25 cellular contexts compared by ENCODE assay signal in the genomic region with DNA sequence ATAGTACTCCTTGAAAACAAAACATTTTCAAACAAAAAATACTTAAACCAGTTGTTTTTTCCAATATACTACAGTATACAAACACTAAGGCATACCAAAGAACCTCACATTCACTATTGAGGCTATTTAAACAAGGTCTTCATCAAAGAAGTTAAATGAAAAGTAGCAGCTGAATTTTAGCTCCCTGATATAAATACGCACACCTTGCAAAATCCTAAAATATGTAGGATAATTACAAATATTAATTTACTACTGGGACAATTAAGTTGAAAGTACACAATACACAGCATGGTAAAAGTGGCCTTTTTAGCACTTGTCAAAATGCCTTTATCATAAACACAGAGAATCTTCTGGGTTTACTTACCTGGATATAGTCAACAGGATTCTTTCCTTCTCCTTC.
"Had no signal": no experiment of that assay in that cellular context is flagged by ENCODE, and none has a peak within 500 bp of the region (broad histone marks: within the 10 kb centered on the region; RNA-seq: fewer than 3 reads in every experiment).

No MANE protein-coding gene starts in this region.

- ATAC-seq: effector memory CD8-positive, alpha-beta T cell; esophagus mucosa; gastrocnemius medialis; heart right ventricle; left cardiac atrium; left lung; left ventricle myocardium superior; lower lobe of right lung had no signal

- H3K4me3 Mint-ChIP-seq: dendritic cell treated with granulocyte-macrophage colony-stimulating factor and Interleukin-4, amounts not matched to agents 40 ng/mL and 50 ng/mL, for 4 days; effector memory CD8-positive, alpha-beta T cell; endodermal cell; mesothelial cell of epicardium had no signal

- DNase-seq: colonic mucosa; cortex of kidney; effector CD8-positive, alpha-beta T cell; effector memory CD8-positive, alpha-beta T cell; endodermal cell; erythroblast; esophagus squamous epithelium; foreskin fibroblast; foreskin melanocyte; gastrocnemius medialis; glutamatergic neuron; head of caudate nucleus; heart right ventricle; hippocampal formation; left cardiac atrium; left lung; left ventricle myocardium superior; lower lobe of right lung; mesenchymal stem cell had no signal

- FAIRE-seq: endometrium, keratinocyte had no signal

- H3K4me1 Mint-ChIP-seq: mesothelial cell of epicardium had no signal

- H3K4me1 ChIP-seq: colonic mucosa, gastrocnemius medialis, left lung, lower lobe of right lung had no signal

- H3K9me3 ChIP-seq: colonic mucosa, esophagus squamous epithelium, gastrocnemius medialis, heart right ventricle, left lung, lower lobe of right lung had no signal

- H3K27ac ChIP-seq: colonic mucosa, epithelial cell of prostate, esophagus squamous epithelium, gastrocnemius medialis, heart right ventricle, left lung, lower lobe of right lung had no signal

- H3K27me3 Mint-ChIP-seq: dendritic cell treated with granulocyte-macrophage colony-stimulating factor and Interleukin-4, amounts not matched to agents 40 ng/mL and 50 ng/mL, for 4 days; effector memory CD8-positive, alpha-beta T cell had no signal

- H3K4me3 ChIP-seq: colonic mucosa, esophagus squamous epithelium, gastrocnemius medialis, heart right ventricle, left lung, lower lobe of right lung had no signal

- H3K27me3 ChIP-seq: colonic mucosa, esophagus squamous epithelium, gastrocnemius medialis, heart right ventricle, left lung had no signal

- H3K9me3 Mint-ChIP-seq: dendritic cell treated with granulocyte-macrophage colony-stimulating factor and Interleukin-4, amounts not matched to agents 40 ng/mL and 50 ng/mL, for 4 days; effector memory CD8-positive, alpha-beta T cell; endodermal cell; mesothelial cell of epicardium had no signal

- H3K27ac Mint-ChIP-seq: dendritic cell treated with granulocyte-macrophage colony-stimulating factor and Interleukin-4, amounts not matched to agents 40 ng/mL and 50 ng/mL, for 4 days; effector memory CD8-positive, alpha-beta T cell; endodermal cell; mesothelial cell of epicardium had no signal
